ENCODE assay signal across 16 cellular contexts in the genomic region with DNA sequence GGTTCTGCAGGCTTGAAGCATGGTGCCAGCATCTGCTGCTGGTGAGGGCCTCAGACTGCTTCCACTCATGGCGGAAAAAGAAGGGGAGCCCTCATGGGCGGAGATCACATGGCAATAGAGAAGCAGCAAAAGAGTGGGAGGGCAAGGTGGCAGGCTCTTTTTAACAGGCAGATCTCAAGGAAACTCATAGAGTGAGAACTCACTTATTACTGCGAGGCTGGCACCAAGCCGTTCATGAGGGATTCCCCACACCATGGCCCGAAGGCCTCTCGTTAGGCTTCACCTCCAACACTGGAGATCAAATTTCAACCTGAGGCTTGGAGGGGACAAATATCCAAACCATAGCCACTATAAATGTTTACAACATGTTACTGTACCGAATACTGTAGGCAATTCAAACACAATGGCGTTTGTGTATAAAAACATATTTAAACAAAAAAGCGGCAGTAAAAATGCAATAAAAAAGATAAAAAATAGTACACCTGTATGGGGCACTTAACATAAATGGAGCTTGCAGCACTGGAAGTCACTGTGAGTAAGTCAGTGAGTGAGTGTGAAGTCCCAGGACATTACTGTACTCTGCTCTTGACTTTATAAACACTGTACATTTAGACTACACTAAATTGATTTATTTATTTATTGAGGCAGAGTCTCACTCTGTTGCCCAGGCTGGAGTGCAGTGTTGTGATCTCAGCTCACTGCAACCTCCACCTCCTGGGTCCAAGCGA. TPM values are rescaled to one million over a fixed set of nuclear protein-coding genes. Genes with fewer than 3 reads are reported as not detected.
DNase-seq lines count a peak whose midpoint lies in the region; ATAC-seq and TF ChIP-seq lines count a peak whose summit lies in the region.
"Had no signal": no experiment of that assay in that cellular context is flagged by ENCODE, and none has a peak within 500 bp of the region (broad histone marks: within the 10 kb centered on the region; RNA-seq: fewer than 3 reads in every experiment).

No MANE protein-coding gene starts in this region.

- H3K79me2 ChIP-seq in GM23248 (ENCODE audit: insufficient read depth) = no peaks in the 10 kb centered on the region

- in situ Hi-C loops in GM23248 (cut with MboI) = no loop called here

- DNase-seq in NCI-H526 (lab: John Stamatoyannopoulos, UW) (peak; percentile 5 to 17), NCI-H526 treated with DMSO at 0.1 percent for 48 hours (lab: John Stamatoyannopoulos, UW) (no peak), lung (ENCODE audit: low spot score) (peak; percentile 26), KG1 (lab: John Stamatoyannopoulos, UW) (no peak), GM23248 (no peak)
- DNase-seq: DMS153, NCI-H187 treated with DMSO at 0.1 percent for 48 hours had no signal

- no peak overlapping the region for H3K4me2 ChIP-seq in GM23248 (ENCODE audit: unreplicated experiment)
- H3K4me2 ChIP-seq: KMS-11 had no signal

- H2AFZ ChIP-seq in GM23248 = no peak overlapping the region

- no peaks in the 10 kb centered on the region for H4K20me1 ChIP-seq in GM23248 (ENCODE audit: insufficient read depth)

- 0 out of 2 replicates have a peak, but pooled peaks cover 7% of the 10 kb centered on the region for H3F3A ChIP-seq in GM23248 (ENCODE audit: insufficient read depth)

- H3K4me3 ChIP-seq in lung (no peak overlapping the region), GM23248 (no peak overlapping the region)
- H3K4me3 ChIP-seq: GM12878, Peyer's patch, SJSA1 had no signal

- H3K4me1 ChIP-seq in lung (ENCODE audit: control insufficient read depth in 2 of 2, insufficient read depth in 2 of 2, low read length in 2 of 2) = no peaks in the 10 kb centered on the region
- H3K4me1 ChIP-seq in GM23248 (ENCODE audit: insufficient read depth) = peaks cover 5% of the 10 kb centered on the region
- H3K4me1 ChIP-seq: Peyer's patch, SJSA1 had no signal

- H3K36me3 ChIP-seq in lung (ENCODE audit: control insufficient read depth in 2 of 2, insufficient read depth in 2 of 2, low read length in 2 of 2) (no peaks in the 10 kb centered on the region), GM23248 (ENCODE audit: low read depth) (no peaks in the 10 kb centered on the region)
- H3K36me3 ChIP-seq: Peyer's patch, SJSA1 had no signal

- WGBS in lung, 2 donors = 70 to 76% methylated on average over 10 of the region's 10 CpGs
- 65 to 66% methylated on average over 10 of the region's 10 CpGs for WGBS in GM23248 (ENCODE audit: low coverage in 1 of 2, low lambda C conversion rate in 2 of 2, missing lambda C conversion rate in 2 of 2), 2 experiments

- no peak overlapping the region for H3K9ac ChIP-seq in GM23248
- H3K9ac ChIP-seq: KMS-11 had no signal

- no peaks in the 10 kb centered on the region for H3K9me2 ChIP-seq in GM23248 (ENCODE audit: insufficient read depth)

- TF ChIP-seq CTCF in lung (IDR thresholded peaks at IDR 0.05; ENCODE audit: control extremely low read depth, extremely low read depth) = no peak

- H3K27me3 ChIP-seq in lung (ENCODE audit: control insufficient read depth, insufficient read depth) = no peaks in the 10 kb centered on the region
- H3K27me3 ChIP-seq in GM23248 (replicated peaks; ENCODE audit: insufficient read depth) = no peaks in the 10 kb centered on the region
- H3K27me3 ChIP-seq: Peyer's patch had no signal

- H3K27ac ChIP-seq in cingulate gyrus (ENCODE audit: low read depth, low read length) (peak overlapping the region; percentile 81), lung (ENCODE audit: low read depth in 1 of 2, low read length in 1 of 2) (no peak overlapping the region), GM23248 (no peak overlapping the region)
- H3K27ac ChIP-seq: KMS-11, Peyer's patch, SJSA1 had no signal

- ATAC-seq in lung (ENCODE audit: insufficient read depth, low FRiP score) (no peak), GM18870 (IDR thresholded peaks at IDR 0.05; ENCODE audit: unreplicated experiment) (no peak)

- no peaks in the 10 kb centered on the region for H3K9me3 ChIP-seq in lung (ENCODE audit: control insufficient read depth in 2 of 2, insufficient read depth in 1 of 2, low read length in 1 of 2)
- H3K9me3 ChIP-seq in GM23248 (ENCODE audit: low read depth) = no peaks in the 10 kb centered on the region
- H3K9me3 ChIP-seq: Peyer's patch, SJSA1 had no signal

RNA-seq across cellular contexts. Expression of a gene that starts 18.8 kb away (rescaled TPM):
- total RNA-seq in lung = under 1 TPM; 0.14 to 0.18 TPM
- polyA plus RNA-seq in lung = under 1 TPM; 0.10 to 0.17 TPM
- total RNA-seq in GM23248 (2014; rRNA removed; shearing (Covaris generic)) = not detected in 2 replicates
- not detected in 2 replicates for polyA plus RNA-seq in GM23248 (2016; fragmentation: Nextera tagmentation; extraction: Ambion mirVana)
- total RNA-seq: CD4-positive, alpha-beta memory T cell; HepG2; Peyer's patch; SJSA1 had no signal
- polyA plus RNA-seq: BJ; CD4-positive, alpha-beta memory T cell; HepG2 had no signal

RNA-seq across cellular contexts. Expression of a gene that starts 42.1 kb away (rescaled TPM):
- 1,000 to 10,000 TPM in 1 of 2 donors, 100 to 1,000 TPM in 1; 657 to 1,053 TPM for total RNA-seq in lung
- polyA plus RNA-seq in lung (1,000 to 10,000 TPM; 1,464 to 1,968 TPM), GM23248 (2016; fragmentation: Nextera tagmentation; extraction: Ambion mirVana) (406 and 418 TPM in 2 replicates)
- total RNA-seq in GM23248 (2014; rRNA removed; shearing (Covaris generic)) = 1,561 and 1,590 TPM in 2 replicates

Comparison
In these comparisons a context has a peak if more than half of its experiments do, and no peak if none do; other contexts are left out.
1. DNase-seq: peak in NCI-H526 (2 of 2) and lung (single experiment); none in NCI-H526 treated with DMSO at 0.1 percent for 48 hours (single experiment), KG1 (single experiment) and GM23248 (single experiment).